ENCODE assay signal across 11 cellular contexts in the genomic region with DNA sequence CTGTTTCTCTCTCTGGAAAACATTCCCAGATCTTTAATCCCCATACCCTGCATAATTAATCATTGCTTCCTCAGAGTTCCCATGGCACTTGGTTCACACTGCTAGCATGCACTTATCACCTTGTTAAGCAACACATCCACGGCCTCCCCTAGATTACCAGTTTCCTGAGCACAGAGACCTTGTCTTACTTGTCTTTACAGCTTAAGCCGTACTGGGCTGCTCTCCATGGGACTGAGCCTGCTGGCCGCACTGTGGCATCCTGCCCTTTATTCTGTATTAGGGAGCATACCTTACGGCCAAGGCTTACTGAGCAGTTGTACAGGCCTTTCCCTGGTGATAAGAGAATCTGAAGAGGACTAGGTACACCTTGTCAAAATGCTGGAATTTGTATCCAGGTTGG.
A peak's percentile ranks its signal among the peaks of the same experiment; 100 is the strongest.
DNase-seq lines count a peak whose midpoint lies in the region; ATAC-seq, FAIRE-seq and TF ChIP-seq lines count a peak whose summit lies in the region.
"Had no signal": no experiment of that assay in that cellular context is flagged by ENCODE, and none has a peak within 500 bp of the region (broad histone marks: within the 10 kb centered on the region; RNA-seq: fewer than 3 reads in every experiment).

No MANE protein-coding gene starts in this region.

- H4K20me1 ChIP-seq in K562 (replicated peaks; ENCODE audit: control insufficient read depth, insufficient read depth, low read length) = no peaks in the 10 kb centered on the region

- H3K27me3 ChIP-seq in HUES6 (ENCODE audit: control insufficient read depth, insufficient read depth, low read length) (no peaks in the 10 kb centered on the region), K562 (ENCODE audit: control insufficient read depth in 2 of 2, insufficient read depth in 2 of 2, low read length in 2 of 2) (peaks cover 16 to 31% of the 10 kb centered on the region in 2 experiments; a peak in 4 of 5 replicates), left ventricle myocardium inferior (ENCODE audit: low read depth) (no peaks in the 10 kb centered on the region), skeletal muscle satellite cell (ENCODE audit: control insufficient read depth, insufficient read depth, low read length) (no peaks in the 10 kb centered on the region)
- H3K27me3 ChIP-seq: neutrophil had no signal

- no peak for TF ChIP-seq EP300 in K562 (IDR thresholded peaks at IDR 0.05; ENCODE audit: low read length)

- H3K9me3 ChIP-seq in HUES6 (ENCODE audit: control insufficient read depth, insufficient read depth, low read depth, low read length) (no peaks in the 10 kb centered on the region), K562 (replicated peaks; ENCODE audit: control insufficient read depth, insufficient read depth, low read depth, low read length) (no peaks in the 10 kb centered on the region), left ventricle myocardium inferior (replicated peaks) (no peaks in the 10 kb centered on the region), skeletal muscle satellite cell (replicated peaks; ENCODE audit: low read length) (no peaks in the 10 kb centered on the region)
- H3K9me3 ChIP-seq: neutrophil had no signal

- H3K4me3 ChIP-seq in HUES6 (ENCODE audit: low read depth, low read length) (no peak overlapping the region), K562 (no peak overlapping the region), left ventricle myocardium inferior (no peak overlapping the region), skeletal muscle satellite cell (ENCODE audit: low read length) (no peak overlapping the region)

- intact Hi-C loops in K562 (cut with micrococcal nuclease) = no loop called here
- intact Hi-C loops in left ventricle myocardium inferior (cut with micrococcal nuclease) = no loop called here

- CTCF ChIA-PET in K562 (lab: Yijun Ruan, JAX; ENCODE audit: low intra/inter-chr PET ratio) = no interaction called here

- H3K9ac ChIP-seq in HUES6 (ENCODE audit: low read length) (no peak overlapping the region), K562 (ENCODE audit: insufficient read depth in 1 of 2, low read depth in 2 of 2, low read length in 2 of 2) (no peak overlapping the region), skeletal muscle satellite cell (ENCODE audit: low read depth, low read length) (peak overlapping the region; percentile 52)

- in situ Hi-C loops in K562 (cut with MboI) = no loop called here

- POLR2A ChIA-PET in K562 (lab: Yijun Ruan, JAX) = interaction anchor here (0.6 to 1.0 kb wide), 4 partner anchors 9 to 552 kb away, joined by 3 to 5 read pairs (median 4); no protein-coding TSS in a partner anchor

- H3K36me3 ChIP-seq in HUES6 (ENCODE audit: control insufficient read depth, insufficient read depth, low read length) (no peaks in the 10 kb centered on the region), K562 (ENCODE audit: control insufficient read depth, insufficient read depth, low read length) (no peaks in the 10 kb centered on the region), left ventricle myocardium inferior (no peaks in the 10 kb centered on the region), skeletal muscle satellite cell (ENCODE audit: insufficient read depth, low read length) (no peaks in the 10 kb centered on the region)
- H3K36me3 ChIP-seq: neutrophil had no signal

- H3K9me1 ChIP-seq in K562 (ENCODE audit: control insufficient read depth, insufficient read depth, low read length) = no peaks in the 10 kb centered on the region

- H3K27ac ChIP-seq in HUES6 (ENCODE audit: low read depth, low read length) (peak overlapping the region; percentile 87; the same call in 1 of the 2 replicates), K562 (ENCODE audit: extremely low read depth, low read depth, low read length) (no peak overlapping the region), left ventricle myocardium inferior (replicated peaks) (peak overlapping the region; percentile 91)
- H3K27ac ChIP-seq: neutrophil had no signal

- TF ChIP-seq POLR2A in K562 (conservative IDR thresholded peaks at IDR 0.05) = no peak

- no TSS peak for BruUV-seq in K562 (replicated peaks; lab: Mats Ljungman, UMichigan)

- H3K4me2 ChIP-seq in K562 (ENCODE audit: insufficient read depth, low read length) = no peak overlapping the region
- peak overlapping the region; percentile 20 for H3K4me2 ChIP-seq in skeletal muscle satellite cell (ENCODE audit: low read length)

- no peaks in the 10 kb centered on the region for H3K79me2 ChIP-seq in K562 (ENCODE audit: control insufficient read depth, insufficient read depth, low read length)

- WGBS in K562 (ENCODE audit: insufficient coverage, low coverage, missing lambda C conversion rate) = 14% methylated on average over 4 of the region's 4 CpGs

- DNase-seq in K562 (ENCODE audit: extremely low read depth in 1 of 4, low spot score in 3 of 4) = no peak
- DNase-seq in left ventricle myocardium inferior = peak; percentile 38
- DNase-seq in NCI-H345 treated with DMSO at 0.1 percent for 48 hours (lab: John Stamatoyannopoulos, UW; ENCODE audit: unreplicated experiment) = no peak
- no peak for DNase-seq in frontal cortex (ENCODE audit: low spot score in 2 of 2)
- DNase-seq in activated naive CD4-positive, alpha-beta T cell (lab: John Stamatoyannopoulos, UW) = no peak
- DNase-seq: activated effector memory CD4-positive, alpha-beta T cell treated with Interleukin-2 at 50 U/mL for 16 hours had no signal

- ATAC-seq in K562 (peak; percentile 49), GM21367 (IDR thresholded peaks at IDR 0.05; ENCODE audit: unreplicated experiment) (no peak)

- no peak for FAIRE-seq in K562 (lab: Jason Lieb, UNC)
- FAIRE-seq in frontal cortex (lab: Jason Lieb, UNC) = no peak
- FAIRE-seq: D721Med had no signal

- TF ChIP-seq CTCF in K562 (IDR thresholded peaks at IDR 0.05 in 2 of 3, conservative IDR thresholded peaks at IDR 0.05 in 1 of 3; ENCODE audit: insufficient read depth in 2 of 3, low read depth in 1 of 3, low read length in 3 of 3) = no peak
- TF ChIP-seq CTCF in left ventricle myocardium inferior (IDR thresholded peaks at IDR 0.05; ENCODE audit: borderline replicate concordance) = no peak

- H2AFZ ChIP-seq in K562 (ENCODE audit: low read depth, low read length) = no peak overlapping the region

- no peak for TF ChIP-seq RAD21 in K562 (CRISPR knock-in tag; conservative IDR thresholded peaks at IDR 0.05 in 1 of 2, IDR thresholded peaks at IDR 0.05 in 1 of 2)

- peaks cover 45% of the 10 kb centered on the region for H3K4me1 ChIP-seq in HUES6 (ENCODE audit: control insufficient read depth, insufficient read depth, low read length)
- peaks cover 0 to 5% of the 10 kb centered on the region in 2 experiments; a peak in 3 of 5 replicates for H3K4me1 ChIP-seq in K562 (replicated peaks in 1 of 2; ENCODE audit: control insufficient read depth in 2 of 2, insufficient read depth in 2 of 2, low read length in 2 of 2)
- H3K4me1 ChIP-seq in left ventricle myocardium inferior = peaks cover 65% of the 10 kb centered on the region
- peaks cover 45% of the 10 kb centered on the region for H3K4me1 ChIP-seq in skeletal muscle satellite cell (ENCODE audit: control insufficient read depth, insufficient read depth, low read length)

TF ChIP-seq in K562, 482 proteins besides CTCF, POLR2A, EP300 and RAD21 (continues in another document):
- TF ChIP-seq, protein P1, sequence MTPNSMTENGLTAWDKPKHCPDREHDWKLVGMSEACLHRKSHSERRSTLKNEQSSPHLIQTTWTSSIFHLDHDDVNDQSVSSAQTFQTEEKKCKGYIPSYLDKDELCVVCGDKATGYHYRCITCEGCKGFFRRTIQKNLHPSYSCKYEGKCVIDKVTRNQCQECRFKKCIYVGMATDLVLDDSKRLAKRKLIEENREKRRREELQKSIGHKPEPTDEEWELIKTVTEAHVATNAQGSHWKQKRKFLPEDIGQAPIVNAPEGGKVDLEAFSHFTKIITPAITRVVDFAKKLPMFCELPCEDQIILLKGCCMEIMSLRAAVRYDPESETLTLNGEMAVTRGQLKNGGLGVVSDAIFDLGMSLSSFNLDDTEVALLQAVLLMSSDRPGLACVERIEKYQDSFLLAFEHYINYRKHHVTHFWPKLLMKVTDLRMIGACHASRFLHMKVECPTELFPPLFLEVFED (CRISPR knock-in tag; conservative IDR thresholded peaks at IDR 0.05) = no peak
- TF ChIP-seq, protein P2, sequence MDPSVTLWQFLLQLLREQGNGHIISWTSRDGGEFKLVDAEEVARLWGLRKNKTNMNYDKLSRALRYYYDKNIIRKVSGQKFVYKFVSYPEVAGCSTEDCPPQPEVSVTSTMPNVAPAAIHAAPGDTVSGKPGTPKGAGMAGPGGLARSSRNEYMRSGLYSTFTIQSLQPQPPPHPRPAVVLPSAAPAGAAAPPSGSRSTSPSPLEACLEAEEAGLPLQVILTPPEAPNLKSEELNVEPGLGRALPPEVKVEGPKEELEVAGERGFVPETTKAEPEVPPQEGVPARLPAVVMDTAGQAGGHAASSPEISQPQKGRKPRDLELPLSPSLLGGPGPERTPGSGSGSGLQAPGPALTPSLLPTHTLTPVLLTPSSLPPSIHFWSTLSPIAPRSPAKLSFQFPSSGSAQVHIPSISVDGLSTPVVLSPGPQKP (CRISPR knock-in tag; IDR thresholded peaks at IDR 0.05) = no peak
- TF ChIP-seq, protein P3, sequence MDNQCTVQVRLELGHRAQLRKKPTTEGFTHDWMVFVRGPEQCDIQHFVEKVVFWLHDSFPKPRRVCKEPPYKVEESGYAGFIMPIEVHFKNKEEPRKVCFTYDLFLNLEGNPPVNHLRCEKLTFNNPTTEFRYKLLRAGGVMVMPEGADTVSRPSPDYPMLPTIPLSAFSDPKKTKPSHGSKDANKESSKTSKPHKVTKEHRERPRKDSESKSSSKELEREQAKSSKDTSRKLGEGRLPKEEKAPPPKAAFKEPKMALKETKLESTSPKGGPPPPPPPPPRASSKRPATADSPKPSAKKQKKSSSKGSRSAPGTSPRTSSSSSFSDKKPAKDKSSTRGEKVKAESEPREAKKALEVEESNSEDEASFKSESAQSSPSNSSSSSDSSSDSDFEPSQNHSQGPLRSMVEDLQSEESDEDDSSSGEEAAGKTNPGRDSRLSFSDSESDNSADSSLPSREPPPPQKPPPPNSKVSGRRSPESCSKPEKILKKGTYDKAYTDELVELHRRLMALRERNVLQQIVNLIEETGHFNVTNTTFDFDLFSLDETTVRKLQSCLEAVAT (IDR thresholded peaks at IDR 0.05) = no peak
- TF ChIP-seq NCOR1 (IDR thresholded peaks at IDR 0.05) = no peak
- no peak for TF ChIP-seq PPARD (CRISPR knock-in tag; IDR thresholded peaks at IDR 0.05)
- no peak for TF ChIP-seq ZNF764 (CRISPR knock-in tag; IDR thresholded peaks at IDR 0.05; ENCODE audit: low read depth)
- TF ChIP-seq DIDO1 (tag; IDR thresholded peaks at IDR 0.05; ENCODE audit: low read depth) = no peak
